In genomic region chr17:74639704-74640142, GRCh38 we compare ENCODE assay signal across 1 cellular context.
TF ChIP-seq lines count a peak whose summit lies in the region.

No MANE protein-coding gene starts in this region.

TF ChIP-seq in GM12878, 131 proteins besides CTCF, POLR2A, EP300 and RAD21 (continued from another document):
- TF ChIP-seq PKNOX1 (IDR thresholded peaks at IDR 0.05) (peak; percentile 35; the same call in 1 of the 2 replicates), USF2 (IDR thresholded peaks at IDR 0.05; ENCODE audit: borderline replicate concordance, low read depth, low read length) (no peak), PAX8 (IDR thresholded peaks at IDR 0.05) (no peak), EED (IDR thresholded peaks at IDR 0.05; ENCODE audit: low read depth) (peak; percentile 68), POLR2AphosphoS5 (IDR thresholded peaks at IDR 0.05; ENCODE audit: low read length) (no peak), PAX5 (IDR thresholded peaks at IDR 0.05; ENCODE audit: borderline replicate concordance, low read depth, low read length) (no peak), RUNX3 (IDR thresholded peaks at IDR 0.05; ENCODE audit: low read length) (peak; percentile 96), MXI1 (IDR thresholded peaks at IDR 0.05; ENCODE audit: low read depth, low read length) (no peak), BRCA1 (IDR thresholded peaks at IDR 0.05; ENCODE audit: low read depth, low read length) (no peak), IRF4 (IDR thresholded peaks at IDR 0.05; ENCODE audit: low read depth, low read length) (no peak), KLF5 (IDR thresholded peaks at IDR 0.05; ENCODE audit: partially characterized antibody) (no peak), KAT2A (conservative IDR thresholded peaks at IDR 0.05; ENCODE audit: control insufficient read depth, low read depth, low read length) (no peak), BCL11A (IDR thresholded peaks at IDR 0.05; ENCODE audit: low read depth, low read length) (no peak), ZNF207 (IDR thresholded peaks at IDR 0.05; ENCODE audit: borderline replicate concordance) (no peak), NFIC (IDR thresholded peaks at IDR 0.05; ENCODE audit: low read depth, low read length) (0 out of 2 replicates have a peak, but pooled peaks have one; percentile 24), DPF2 (IDR thresholded peaks at IDR 0.05) (0 out of 2 replicates have a peak, but pooled peaks have one; percentile 40), NFYA (IDR thresholded peaks at IDR 0.05; ENCODE audit: borderline replicate concordance, low read depth, low read length) (no peak), ZNF384 (IDR thresholded peaks at IDR 0.05; ENCODE audit: borderline replicate concordance, low read depth, low read length) (no peak), HCFC1 (IDR thresholded peaks at IDR 0.05; ENCODE audit: low read length) (no peak), POLR2AphosphoS2 (IDR thresholded peaks at IDR 0.05; ENCODE audit: low read depth, low read length) (no peak), ZBTB11 (CRISPR knock-in tag; IDR thresholded peaks at IDR 0.05) (no peak), MTA2 (IDR thresholded peaks at IDR 0.05; ENCODE audit: low read depth) (peak; percentile 38; the same call in 1 of the 2 replicates), KDM1A (IDR thresholded peaks at IDR 0.05; ENCODE audit: borderline replicate concordance) (no peak), IKZF2 (IDR thresholded peaks at IDR 0.05) (peak; percentile 71 to 73), CBFB (IDR thresholded peaks at IDR 0.05; ENCODE audit: low read depth) (peak; percentile 63; the same call in 1 of the 2 replicates), RELB (IDR thresholded peaks at IDR 0.05; ENCODE audit: low read depth) (0 out of 2 replicates have a peak, but pooled peaks have one; percentile 36), IKZF1 (conservative IDR thresholded peaks at IDR 0.05) (peak; percentile 66; the same call in 1 of the 2 replicates), CEBPB (IDR thresholded peaks at IDR 0.05; ENCODE audit: borderline replicate concordance in 1 of 2, low read depth in 2 of 2, low read length in 2 of 2) (peak in 1 of 2 experiments; percentile 26; a peak in 1 of 4 replicates), TCF7 (IDR thresholded peaks at IDR 0.05; ENCODE audit: borderline replicate concordance) (no peak), IRF5 (IDR thresholded peaks at IDR 0.05; ENCODE audit: borderline replicate concordance) (peak; percentile 31; the same call in 1 of the 2 replicates), CHD1 (IDR thresholded peaks at IDR 0.05; ENCODE audit: low read depth, low read length) (no peak), E2F8 (IDR thresholded peaks at IDR 0.05; ENCODE audit: low read depth, partially characterized antibody) (no peak)
